Comparison of ENCODE assay signal across 1 cellular context in genomic region chr6:167735498-167736201, GRCh38.
A peak's percentile ranks its signal among the peaks of the same experiment; 100 is the strongest.
TF ChIP-seq lines count a peak whose summit lies in the region.

No MANE protein-coding gene starts in this region.

TF ChIP-seq in HepG2, 621 proteins besides CTCF, POLR2A, EP300 and RAD21 (continued from another document and continues in another):
- TF ChIP-seq ZFP82 (CRISPR knock-in tag; IDR thresholded peaks at IDR 0.05; ENCODE audit: borderline replicate concordance) (no peak), SOX6 (IDR thresholded peaks at IDR 0.05) (no peak), SOX6 (CRISPR knock-in tag; IDR thresholded peaks at IDR 0.05) (peak; percentile 97), TCF7L2 (IDR thresholded peaks at IDR 0.05; ENCODE audit: low read depth, low read length) (peak; percentile 80), JUNB (CRISPR knock-in tag; IDR thresholded peaks at IDR 0.05; ENCODE audit: borderline replicate concordance) (peak; percentile 78; the same call in 1 of the 2 replicates), IRF9 (CRISPR knock-in tag; IDR thresholded peaks at IDR 0.05; ENCODE audit: borderline replicate concordance) (peak; percentile 95), RBAK (CRISPR knock-in tag; IDR thresholded peaks at IDR 0.05) (peak; percentile 15; the same call in 1 of the 2 replicates), ZEB1 (IDR thresholded peaks at IDR 0.05; ENCODE audit: insufficient replicate concordance, low read depth) (peak; percentile 28), ZNF383 (CRISPR knock-in tag; IDR thresholded peaks at IDR 0.05; ENCODE audit: borderline replicate concordance) (no peak), ZNF644 (CRISPR knock-in tag; IDR thresholded peaks at IDR 0.05; ENCODE audit: low read depth) (peak; percentile 12; the same call in 1 of the 2 replicates), ATM (IDR thresholded peaks at IDR 0.05; ENCODE audit: borderline replicate concordance) (no peak), AKAP8 (CRISPR knock-in tag; IDR thresholded peaks at IDR 0.05) (peak; percentile 91), JARID2 (CRISPR knock-in tag; IDR thresholded peaks at IDR 0.05; ENCODE audit: insufficient replicate concordance) (no peak), ZNF160 (CRISPR knock-in tag; IDR thresholded peaks at IDR 0.05) (peak; percentile 40; the same call in 1 of the 2 replicates), ZNF800 (CRISPR knock-in tag; IDR thresholded peaks at IDR 0.05) (no peak), ZNF407 (CRISPR knock-in tag; IDR thresholded peaks at IDR 0.05; ENCODE audit: not compliant biosample characterization) (peak; percentile 34), ISL2 (CRISPR knock-in tag; IDR thresholded peaks at IDR 0.05) (no peak), ZNF33A (CRISPR knock-in tag; IDR thresholded peaks at IDR 0.05; ENCODE audit: borderline replicate concordance) (0 out of 2 replicates have a peak, but pooled peaks have one; percentile 31), HNF4G (IDR thresholded peaks at IDR 0.05; ENCODE audit: borderline replicate concordance, low read depth, low read length) (peak; percentile 96), HNF4G (CRISPR knock-in tag; IDR thresholded peaks at IDR 0.05; ENCODE audit: borderline replicate concordance, low read depth) (peak; percentile 96), GPBP1L1 (CRISPR knock-in tag; IDR thresholded peaks at IDR 0.05) (no peak), ARID5B (CRISPR knock-in tag; IDR thresholded peaks at IDR 0.05) (peak; percentile 86)
- TF ChIP-seq, protein P1, sequence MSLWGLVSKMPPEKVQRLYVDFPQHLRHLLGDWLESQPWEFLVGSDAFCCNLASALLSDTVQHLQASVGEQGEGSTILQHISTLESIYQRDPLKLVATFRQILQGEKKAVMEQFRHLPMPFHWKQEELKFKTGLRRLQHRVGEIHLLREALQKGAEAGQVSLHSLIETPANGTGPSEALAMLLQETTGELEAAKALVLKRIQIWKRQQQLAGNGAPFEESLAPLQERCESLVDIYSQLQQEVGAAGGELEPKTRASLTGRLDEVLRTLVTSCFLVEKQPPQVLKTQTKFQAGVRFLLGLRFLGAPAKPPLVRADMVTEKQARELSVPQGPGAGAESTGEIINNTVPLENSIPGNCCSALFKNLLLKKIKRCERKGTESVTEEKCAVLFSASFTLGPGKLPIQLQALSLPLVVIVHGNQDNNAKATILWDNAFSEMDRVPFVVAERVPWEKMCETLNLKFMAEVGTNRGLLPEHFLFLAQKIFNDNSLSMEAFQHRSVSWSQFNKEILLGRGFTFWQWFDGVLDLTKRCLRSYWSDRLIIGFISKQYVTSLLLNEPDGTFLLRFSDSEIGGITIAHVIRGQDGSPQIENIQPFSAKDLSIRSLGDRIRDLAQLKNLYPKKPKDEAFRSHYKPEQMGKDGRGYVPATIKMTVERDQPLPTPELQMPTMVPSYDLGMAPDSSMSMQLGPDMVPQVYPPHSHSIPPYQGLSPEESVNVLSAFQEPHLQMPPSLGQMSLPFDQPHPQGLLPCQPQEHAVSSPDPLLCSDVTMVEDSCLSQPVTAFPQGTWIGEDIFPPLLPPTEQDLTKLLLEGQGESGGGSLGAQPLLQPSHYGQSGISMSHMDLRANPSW (CRISPR knock-in tag; IDR thresholded peaks at IDR 0.05; ENCODE audit: borderline replicate concordance) = peak; percentile 66; the same call in 1 of the 2 replicates
- TF ChIP-seq, protein P2, sequence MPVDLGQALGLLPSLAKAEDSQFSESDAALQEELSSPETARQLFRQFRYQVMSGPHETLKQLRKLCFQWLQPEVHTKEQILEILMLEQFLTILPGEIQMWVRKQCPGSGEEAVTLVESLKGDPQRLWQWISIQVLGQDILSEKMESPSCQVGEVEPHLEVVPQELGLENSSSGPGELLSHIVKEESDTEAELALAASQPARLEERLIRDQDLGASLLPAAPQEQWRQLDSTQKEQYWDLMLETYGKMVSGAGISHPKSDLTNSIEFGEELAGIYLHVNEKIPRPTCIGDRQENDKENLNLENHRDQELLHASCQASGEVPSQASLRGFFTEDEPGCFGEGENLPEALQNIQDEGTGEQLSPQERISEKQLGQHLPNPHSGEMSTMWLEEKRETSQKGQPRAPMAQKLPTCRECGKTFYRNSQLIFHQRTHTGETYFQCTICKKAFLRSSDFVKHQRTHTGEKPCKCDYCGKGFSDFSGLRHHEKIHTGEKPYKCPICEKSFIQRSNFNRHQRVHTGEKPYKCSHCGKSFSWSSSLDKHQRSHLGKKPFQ (CRISPR knock-in tag; IDR thresholded peaks at IDR 0.05; ENCODE audit: insufficient replicate concordance) = peak; percentile 69
- TF ChIP-seq, protein P3, sequence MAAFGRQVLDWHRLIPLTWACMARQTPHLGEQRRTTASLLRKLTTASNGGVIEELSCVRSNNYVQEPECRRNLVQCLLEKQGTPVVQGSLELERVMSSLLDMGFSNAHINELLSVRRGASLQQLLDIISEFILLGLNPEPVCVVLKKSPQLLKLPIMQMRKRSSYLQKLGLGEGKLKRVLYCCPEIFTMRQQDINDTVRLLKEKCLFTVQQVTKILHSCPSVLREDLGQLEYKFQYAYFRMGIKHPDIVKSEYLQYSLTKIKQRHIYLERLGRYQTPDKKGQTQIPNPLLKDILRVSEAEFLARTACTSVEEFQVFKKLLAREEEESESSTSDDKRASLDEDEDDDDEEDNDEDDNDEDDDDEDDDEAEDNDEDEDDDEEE (CRISPR knock-in tag; IDR thresholded peaks at IDR 0.05) = 0 out of 2 replicates have a peak, but pooled peaks have one; percentile 24
- TF ChIP-seq, protein P4, sequence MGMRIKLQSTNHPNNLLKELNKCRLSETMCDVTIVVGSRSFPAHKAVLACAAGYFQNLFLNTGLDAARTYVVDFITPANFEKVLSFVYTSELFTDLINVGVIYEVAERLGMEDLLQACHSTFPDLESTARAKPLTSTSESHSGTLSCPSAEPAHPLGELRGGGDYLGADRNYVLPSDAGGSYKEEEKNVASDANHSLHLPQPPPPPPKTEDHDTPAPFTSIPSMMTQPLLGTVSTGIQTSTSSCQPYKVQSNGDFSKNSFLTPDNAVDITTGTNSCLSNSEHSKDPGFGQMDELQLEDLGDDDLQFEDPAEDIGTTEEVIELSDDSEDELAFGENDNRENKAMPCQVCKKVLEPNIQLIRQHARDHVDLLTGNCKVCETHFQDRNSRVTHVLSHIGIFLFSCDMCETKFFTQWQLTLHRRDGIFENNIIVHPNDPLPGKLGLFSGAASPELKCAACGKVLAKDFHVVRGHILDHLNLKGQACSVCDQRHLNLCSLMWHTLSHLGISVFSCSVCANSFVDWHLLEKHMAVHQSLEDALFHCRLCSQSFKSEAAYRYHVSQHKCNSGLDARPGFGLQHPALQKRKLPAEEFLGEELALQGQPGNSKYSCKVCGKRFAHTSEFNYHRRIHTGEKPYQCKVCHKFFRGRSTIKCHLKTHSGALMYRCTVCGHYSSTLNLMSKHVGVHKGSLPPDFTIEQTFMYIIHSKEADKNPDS (CRISPR knock-in tag; IDR thresholded peaks at IDR 0.05) = peak; percentile 68; the same call in 1 of the 2 replicates
